Comparison of ENCODE assay signal across 8 cellular contexts in the genomic region with DNA sequence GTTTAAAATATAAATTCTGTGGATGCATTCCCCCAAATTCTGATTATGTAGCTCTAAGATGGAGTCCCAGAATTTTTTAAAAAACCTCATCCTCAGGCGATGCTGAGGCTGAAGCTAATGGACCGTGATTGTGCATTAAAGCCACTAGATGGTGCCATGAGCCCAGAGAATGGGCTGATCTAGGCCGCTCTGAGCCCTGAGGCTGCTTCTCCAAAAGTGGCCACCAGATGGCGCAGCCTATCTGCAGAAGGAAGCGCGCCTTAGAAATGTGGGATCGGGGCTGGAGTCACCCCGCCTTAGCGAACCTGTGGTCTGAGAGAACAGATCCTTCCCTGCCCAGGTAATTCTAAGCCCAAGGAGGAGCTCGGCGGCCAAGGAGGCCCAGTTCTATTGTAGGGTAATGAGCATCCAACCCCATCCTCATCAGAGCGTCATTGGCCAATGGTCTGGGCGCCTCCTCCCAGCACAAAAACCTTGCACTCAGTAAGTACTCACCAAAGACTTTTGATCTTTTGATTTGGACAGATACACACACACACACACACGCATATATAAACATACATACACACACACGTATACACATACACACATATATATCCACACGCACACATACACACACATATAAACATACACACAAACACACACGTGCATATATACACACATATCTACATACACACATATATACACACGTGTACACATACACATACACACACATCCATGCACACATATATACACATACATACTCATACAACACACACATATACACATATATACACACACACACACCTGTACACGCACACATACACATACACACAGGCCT. TPM values are rescaled to one million over a fixed set of nuclear protein-coding genes. Genes with fewer than 3 reads are reported as not detected.
DNase-seq lines count a peak whose midpoint lies in the region; ATAC-seq, FAIRE-seq and TF ChIP-seq lines count a peak whose summit lies in the region.

No MANE protein-coding gene starts in this region.

- no peaks in the 10 kb centered on the region for H3K27me3 ChIP-seq in gastroesophageal sphincter
- H3K27me3 ChIP-seq in pancreas = no peaks in the 10 kb centered on the region
- no peaks in the 10 kb centered on the region for H3K27me3 ChIP-seq in transverse colon

- H3K36me3 ChIP-seq in gastroesophageal sphincter = no peaks in the 10 kb centered on the region
- H3K36me3 ChIP-seq in pancreas = no peaks in the 10 kb centered on the region
- H3K36me3 ChIP-seq in transverse colon = no peaks in the 10 kb centered on the region

- no peak for FAIRE-seq in pancreas (lab: Jason Lieb, UNC)

- H3K4me3 ChIP-seq in gastroesophageal sphincter = no peak overlapping the region
- no peak overlapping the region for H3K4me3 ChIP-seq in pancreas
- H3K4me3 ChIP-seq in transverse colon = no peak overlapping the region

- in situ Hi-C loops in transverse colon (cut with MboI; ENCODE audit: low pct_ligation_motif_present in 1 of 4, low pct_unique_long_range_greater_than_20kb in 1 of 4, low sequenced_read_pairs in 3 of 4) = loop anchor here (5.0 to 25.0 kb wide), 7 partner anchors 80 to 380 kb away; a partner anchor contains a TSS

- intact Hi-C loops in pancreas (cut with DNase I) (loop anchor here (5.0 to 10.0 kb wide), 5 partner anchors 77 to 380 kb away; no protein-coding TSS in a partner anchor), transverse colon (cut with DNase I; ENCODE audit: low total_unique reads) (loop anchor here (1.0 to 5.0 kb wide), 3 partner anchors 77 to 378 kb away; no protein-coding TSS in a partner anchor)

- peak; percentile 88 for DNase-seq in GM03348 (ENCODE audit: low spot score)
- DNase-seq in GOT3 (lab: John Stamatoyannopoulos, UW) = peak; percentile 65
- peak; percentile 83 for DNase-seq in Kasumi-1 (lab: John Stamatoyannopoulos, UW)
- DNase-seq in SHP77 (lab: John Stamatoyannopoulos, UW) = peak; percentile 63 to 65
- DNase-seq in activated T-helper 9 cell treated with anti-CD3 and anti-CD28 coated beads, Interleukin-2, amount 50 U/mL, for 16 hours (ENCODE audit: low read depth) = peak; percentile 61
- peak; percentile 69 to 98 (median 90) for DNase-seq in pancreas
- DNase-seq in transverse colon = peak; percentile 91

- H3K9me3 ChIP-seq in gastroesophageal sphincter (no peaks in the 10 kb centered on the region), pancreas (no peaks in the 10 kb centered on the region), transverse colon (no peaks in the 10 kb centered on the region)

- peak; percentile 99 to 100 (median 100) for TF ChIP-seq CTCF in gastroesophageal sphincter (IDR thresholded peaks at IDR 0.05)
- TF ChIP-seq CTCF in pancreas (IDR thresholded peaks at IDR 0.05) = peak; percentile 99 to 100 (median 99)
- peak; percentile 99 to 100 (median 100) for TF ChIP-seq CTCF in transverse colon (IDR thresholded peaks at IDR 0.05)

- TF ChIP-seq EP300 in gastroesophageal sphincter (IDR thresholded peaks at IDR 0.05) (no peak), transverse colon (IDR thresholded peaks at IDR 0.05; ENCODE audit: low read depth) (no peak)

- H3K4me1 ChIP-seq in gastroesophageal sphincter (peaks cover 0 to 4% (median 0%) of the 10 kb centered on the region in 3 donors), pancreas (no peaks in the 10 kb centered on the region), transverse colon (peaks cover 0 to under 1% (median 0%) of the 10 kb centered on the region in 4 donors)

- ATAC-seq in gastroesophageal sphincter (peak; percentile 90), pancreas (peak; percentile 97 to 100 (median 97))

- 46 to 55% methylated on average over 7 to 10 of the region's 19 CpGs for WGBS in gastroesophageal sphincter (ENCODE audit: low coverage in 1 of 2), 2 donors
- WGBS in pancreas, 2 donors = 24 to 26% methylated on average over 19 of the region's 19 CpGs
- WGBS in transverse colon (ENCODE audit: low coverage in 1 of 2), 2 donors = 26 to 44% methylated on average over 9 to 19 of the region's 19 CpGs

- no peak overlapping the region for H3K27ac ChIP-seq in gastroesophageal sphincter
- H3K27ac ChIP-seq in pancreas = no peak overlapping the region
- no peak overlapping the region for H3K27ac ChIP-seq in transverse colon

- TF ChIP-seq POLR2A in gastroesophageal sphincter (IDR thresholded peaks at IDR 0.05) (no peak), transverse colon (IDR thresholded peaks at IDR 0.05) (no peak)

RNA-seq across cellular contexts. Expression of a gene that starts 13.7 kb away (rescaled TPM):
- total RNA-seq in gastroesophageal sphincter (100 to 1,000 TPM; 155 to 309 (median 265) TPM), pancreas (100 to 1,000 TPM in 1 of 6 donors, 10 to 100 TPM in 4, 1 to 10 TPM in 1; 8.3 to 108 (median 28.0) TPM), transverse colon (100 to 1,000 TPM in 1 of 4 donors, 10 to 100 TPM in 3; 52.7 to 105 (median 73.1) TPM)
- 1 to 10 TPM; 6.5 to 8.4 TPM for polyA plus RNA-seq in pancreas

RNA-seq across cellular contexts. Expression of a gene that starts 43.6 kb away (rescaled TPM):
- 10 to 100 TPM in 3 of 4 donors, 1 to 10 TPM in 1; 8.0 to 27.1 (median 18.0) TPM for total RNA-seq in gastroesophageal sphincter
- total RNA-seq in pancreas = 10 to 100 TPM in 1 of 6 donors, 1 to 10 TPM in 5; 3.3 to 12.8 (median 5.3) TPM
- polyA plus RNA-seq in pancreas = 1 to 10 TPM; 1.7 to 4.4 TPM
- total RNA-seq in transverse colon = 10 to 100 TPM in 1 of 4 donors, 1 to 10 TPM in 3; 1.6 to 11.6 (median 6.2) TPM
